ENCODE assay signal across 1 cellular context in genomic region chr12:130949806-130950205, GRCh38.
TF ChIP-seq lines count a peak whose summit lies in the region.

No MANE protein-coding gene starts in this region.

TF ChIP-seq in H1, 55 proteins besides CTCF, POLR2A, EP300 and RAD21 (continued from another document):
- no peak for TF ChIP-seq CHD7 (IDR thresholded peaks at IDR 0.05; ENCODE audit: insufficient replicate concordance, low read length)
- no peak for TF ChIP-seq BCL11A (IDR thresholded peaks at IDR 0.05; ENCODE audit: low read depth in 2 of 2, low read length in 2 of 2)
- TF ChIP-seq SP2 (IDR thresholded peaks at IDR 0.05; ENCODE audit: low read length): no peak
- TF ChIP-seq MAX (IDR thresholded peaks at IDR 0.05): no peak
- no peak for TF ChIP-seq E2F6 (IDR thresholded peaks at IDR 0.05)
- no peak for TF ChIP-seq EZH2 (IDR thresholded peaks at IDR 0.05; ENCODE audit: low read depth, low read length, severe bottlenecking)
- TF ChIP-seq POLR2AphosphoS5 (IDR thresholded peaks at IDR 0.05; ENCODE audit: low read depth, low read length): no peak
- no peak for TF ChIP-seq POU5F1 (IDR thresholded peaks at IDR 0.05; ENCODE audit: low read depth, low read length)
- TF ChIP-seq BACH1 (IDR thresholded peaks at IDR 0.05; ENCODE audit: low read length): no peak
